In genomic region chr11:68412593-68413475, GRCh38 we compare ENCODE assay signal across 13 cellular contexts. TPM values are rescaled to one million over a fixed set of nuclear protein-coding genes. Genes with fewer than 3 reads are reported as not detected.
A peak's percentile ranks its signal among the peaks of the same experiment; 100 is the strongest.
DNase-seq lines count a peak whose midpoint lies in the region; ATAC-seq, FAIRE-seq and TF ChIP-seq lines count a peak whose summit lies in the region.
"Had no signal": no experiment of that assay in that cellular context is flagged by ENCODE, and none has a peak within 500 bp of the region (broad histone marks: within the 10 kb centered on the region; RNA-seq: fewer than 3 reads in every experiment).

No MANE protein-coding gene starts in this region.

- CTCF ChIA-PET in K562 (lab: Yijun Ruan, JAX; ENCODE audit: low intra/inter-chr PET ratio), result no interaction called here

- POLR2A ChIA-PET in K562 (lab: Yijun Ruan, JAX), result no interaction called here

- no peaks in the 10 kb centered on the region for H3K9me3 ChIP-seq in BLaER1
- no peaks in the 10 kb centered on the region for H3K9me3 ChIP-seq in K562 (replicated peaks; ENCODE audit: control insufficient read depth, insufficient read depth, low read depth, low read length)
- H3K9me3 ChIP-seq in vagina, result no peaks in the 10 kb centered on the region

- DNase-seq in K562 (ENCODE audit: extremely low read depth in 1 of 4, low spot score in 3 of 4) (no peak), non-pigmented ciliary epithelial cell (ENCODE audit: low read depth) (peak; percentile 20), NCI-H2107 treated with DMSO at 0.1 percent for 48 hours (lab: John Stamatoyannopoulos, UW; ENCODE audit: unreplicated experiment) (no peak), NK-92 (lab: John Stamatoyannopoulos, UW; ENCODE audit: unreplicated experiment) (no peak), vagina (ENCODE audit: extremely low spot score in 2 of 2) (no peak)
- DNase-seq: activated effector memory CD4-positive, alpha-beta T cell treated with anti-CD3 and anti-CD28 coated beads, Interleukin-2, amount 50 U/mL, for 16 hours; foreskin melanocyte; GF-D8; HCEC 1CT had no signal

- TF ChIP-seq EP300 in K562 (IDR thresholded peaks at IDR 0.05; ENCODE audit: low read length), result no peak

- no TSS peak for BruUV-seq in K562 (replicated peaks; lab: Mats Ljungman, UMichigan)

- ATAC-seq in GM21381 (IDR thresholded peaks at IDR 0.05; ENCODE audit: unreplicated experiment), result peak; percentile 52
- ATAC-seq in K562, result no peak
- no peak for ATAC-seq in GM21825 (IDR thresholded peaks at IDR 0.05; ENCODE audit: unreplicated experiment)

- intact Hi-C loops in K562 (cut with micrococcal nuclease), result no loop called here
- intact Hi-C loops in vagina (cut with DNase I), result no loop called here

- H3K4me1 ChIP-seq in BLaER1 (peaks cover 46% of the 10 kb centered on the region), K562 (replicated peaks in 1 of 2; ENCODE audit: control insufficient read depth in 2 of 2, insufficient read depth in 2 of 2, low read length in 2 of 2) (peaks cover 0 to 5% of the 10 kb centered on the region in 2 experiments; a peak in 1 of 5 replicates), vagina (no peaks in the 10 kb centered on the region)
- H3K4me1 ChIP-seq: parathyroid adenoma had no signal

- TF ChIP-seq POLR2A in K562 (conservative IDR thresholded peaks at IDR 0.05) (no peak), vagina (IDR thresholded peaks at IDR 0.05) (no peak)

- H3K27ac ChIP-seq in BLaER1 (peak overlapping the region; percentile 79), K562 (ENCODE audit: extremely low read depth, low read depth, low read length) (no peak overlapping the region), vagina (no peak overlapping the region)
- H3K27ac ChIP-seq: parathyroid adenoma had no signal

- H3K27me3 ChIP-seq in BLaER1, result no peaks in the 10 kb centered on the region
- H3K27me3 ChIP-seq in K562 (ENCODE audit: control insufficient read depth in 2 of 2, insufficient read depth in 2 of 2, low read length in 2 of 2), result no peaks in the 10 kb centered on the region
- H3K27me3 ChIP-seq in vagina, result no peaks in the 10 kb centered on the region

- TF ChIP-seq RAD21 in K562 (CRISPR knock-in tag; conservative IDR thresholded peaks at IDR 0.05 in 1 of 2, IDR thresholded peaks at IDR 0.05 in 1 of 2), result no peak

- no peaks in the 10 kb centered on the region for H3K9me1 ChIP-seq in K562 (ENCODE audit: control insufficient read depth, insufficient read depth, low read length)

- no peak for FAIRE-seq in K562 (lab: Jason Lieb, UNC)

- peaks cover 64% of the 10 kb centered on the region for H4K20me1 ChIP-seq in BLaER1
- H4K20me1 ChIP-seq in K562 (replicated peaks; ENCODE audit: control insufficient read depth, insufficient read depth, low read length), result no peaks in the 10 kb centered on the region

- H3K9ac ChIP-seq in BLaER1 (peak overlapping the region; percentile 68; the same call in 1 of the 2 replicates), K562 (ENCODE audit: insufficient read depth in 1 of 2, low read depth in 2 of 2, low read length in 2 of 2) (no peak overlapping the region)
- H3K9ac ChIP-seq: parathyroid adenoma had no signal

- TF ChIP-seq CTCF in K562 (IDR thresholded peaks at IDR 0.05 in 2 of 3, conservative IDR thresholded peaks at IDR 0.05 in 1 of 3; ENCODE audit: insufficient read depth in 2 of 3, low read depth in 1 of 3, low read length in 3 of 3) (no peak), vagina (IDR thresholded peaks at IDR 0.05) (no peak)

- no peak overlapping the region for H3K4me3 ChIP-seq in BLaER1
- no peak overlapping the region for H3K4me3 ChIP-seq in K562
- no peak overlapping the region for H3K4me3 ChIP-seq in vagina

- 92% methylated on average over 23 of the region's 24 CpGs for WGBS in K562 (ENCODE audit: insufficient coverage, low coverage, missing lambda C conversion rate)

- no peaks in the 10 kb centered on the region for H3K79me2 ChIP-seq in K562 (ENCODE audit: control insufficient read depth, insufficient read depth, low read length)
- H3K79me2 ChIP-seq: parathyroid adenoma had no signal

- H2AFZ ChIP-seq in K562 (ENCODE audit: low read depth, low read length), result no peak overlapping the region
- H2AFZ ChIP-seq: parathyroid adenoma had no signal

- H3K4me2 ChIP-seq in BLaER1 (peak overlapping the region; percentile 78), K562 (ENCODE audit: insufficient read depth, low read length) (no peak overlapping the region)

- in situ Hi-C loops in K562 (cut with MboI), result no loop called here

- H3K36me3 ChIP-seq in BLaER1 (peaks cover 93% of the 10 kb centered on the region), K562 (ENCODE audit: control insufficient read depth, insufficient read depth, low read length) (peaks cover 77% of the 10 kb centered on the region; the same call in 2 of the 3 replicates), vagina (peaks cover 0 to 58% of the 10 kb centered on the region in 2 donors)

TF ChIP-seq in K562, 482 proteins besides CTCF, POLR2A, EP300 and RAD21:
- TF ChIP-seq MEIS2 (IDR thresholded peaks at IDR 0.05; ENCODE audit: partially characterized antibody) (peak; percentile 3), THAP12 (CRISPR knock-in tag; IDR thresholded peaks at IDR 0.05) (no peak)

RNA-seq across cellular contexts. Expression of gene PPP6R3, which starts 47.7 kb away (rescaled TPM):
- total RNA-seq in K562 (2011; cell fraction: chromatin; rRNA removed; ENCODE audit: low replicate concordance), result 136 and 375 TPM in 2 replicates
- total RNA-seq in K562 (2011; cell fraction: nucleolus; rRNA removed), result 57.0 and 86.1 TPM in 2 replicates
- 132 and 147 TPM in 2 replicates for total RNA-seq in K562 (2011; cell fraction: nucleoplasm; rRNA removed)
- 96.1 and 103 TPM in 2 replicates for total RNA-seq in K562 (2014; rRNA removed)
- 110 and 132 TPM in 2 replicates for total RNA-seq in K562 (2014; rRNA removed; fragmentation: Illumina TruSeq; extraction: Trizol)
- total RNA-seq in K562 (2015; rRNA removed; fragmentation: Illumina TruSeq; extraction: Trizol), result 111 and 117 TPM in 2 replicates
- 90.3 and 91.2 TPM in 2 replicates for total RNA-seq in K562 (2021)
- polyA plus RNA-seq in K562 (2011; rRNA removed), result 58.4 and 75.6 TPM in 2 replicates
- polyA plus RNA-seq in K562 (2011; cell fraction: cytosol; rRNA removed), result 25.4 and 35.3 TPM in 2 replicates
- 95.8 and 111 TPM in 2 replicates for polyA plus RNA-seq in K562 (2011; cell fraction: nucleus; rRNA removed)
- polyA plus RNA-seq in K562 (2012), result 45.4 and 55.1 TPM in 2 replicates
- polyA plus RNA-seq in K562 (2014; fragmentation: Illumina TruSeq; extraction: Trizol), result 69.1 and 80.6 TPM in 2 replicates
- 10 to 100 TPM; 20.3 to 32.5 TPM for polyA plus RNA-seq in K562 (2014; fragmentation: Nextera tagmentation; extraction: Ambion mirVana)
- polyA plus RNA-seq in K562 (2014; rRNA removed), result 46.7 and 48.4 TPM in 2 replicates
- polyA minus RNA-seq in K562 (2011; rRNA and poly(A)+ RNA removed), result 179 and 197 TPM in 2 replicates
- 67.2 and 87.0 TPM in 2 replicates for polyA minus RNA-seq in K562 (2011; cell fraction: cytosol; rRNA and poly(A)+ RNA removed)
- 114 and 187 TPM in 2 replicates for polyA minus RNA-seq in K562 (2011; cell fraction: nucleus; rRNA and poly(A)+ RNA removed)
- total RNA-seq in vagina, result 121 TPM
